1 cellular context compared by ENCODE assay signal in genomic region chr11:120211522-120212258, GRCh38.
TF ChIP-seq lines count a peak whose summit lies in the region.

No MANE protein-coding gene starts in this region.

TF ChIP-seq in GM12878, 131 proteins besides CTCF, POLR2A, EP300 and RAD21 (continued from another document):
- TF ChIP-seq REST (IDR thresholded peaks at IDR 0.05; ENCODE audit: low read depth, low read length) (no peak), SP1 (IDR thresholded peaks at IDR 0.05; ENCODE audit: low read depth, low read length) (no peak), BACH1 (IDR thresholded peaks at IDR 0.05; ENCODE audit: borderline replicate concordance) (no peak), SUZ12 (IDR thresholded peaks at IDR 0.05; ENCODE audit: unreplicated experiment) (no peak), KAT2A (conservative IDR thresholded peaks at IDR 0.05; ENCODE audit: control insufficient read depth, low read depth, low read length) (no peak), POLR2AphosphoS2 (IDR thresholded peaks at IDR 0.05; ENCODE audit: low read depth, low read length) (no peak), SREBF2 (IDR thresholded peaks at IDR 0.05; ENCODE audit: low read length) (no peak)
- TF ChIP-seq, protein P1, sequence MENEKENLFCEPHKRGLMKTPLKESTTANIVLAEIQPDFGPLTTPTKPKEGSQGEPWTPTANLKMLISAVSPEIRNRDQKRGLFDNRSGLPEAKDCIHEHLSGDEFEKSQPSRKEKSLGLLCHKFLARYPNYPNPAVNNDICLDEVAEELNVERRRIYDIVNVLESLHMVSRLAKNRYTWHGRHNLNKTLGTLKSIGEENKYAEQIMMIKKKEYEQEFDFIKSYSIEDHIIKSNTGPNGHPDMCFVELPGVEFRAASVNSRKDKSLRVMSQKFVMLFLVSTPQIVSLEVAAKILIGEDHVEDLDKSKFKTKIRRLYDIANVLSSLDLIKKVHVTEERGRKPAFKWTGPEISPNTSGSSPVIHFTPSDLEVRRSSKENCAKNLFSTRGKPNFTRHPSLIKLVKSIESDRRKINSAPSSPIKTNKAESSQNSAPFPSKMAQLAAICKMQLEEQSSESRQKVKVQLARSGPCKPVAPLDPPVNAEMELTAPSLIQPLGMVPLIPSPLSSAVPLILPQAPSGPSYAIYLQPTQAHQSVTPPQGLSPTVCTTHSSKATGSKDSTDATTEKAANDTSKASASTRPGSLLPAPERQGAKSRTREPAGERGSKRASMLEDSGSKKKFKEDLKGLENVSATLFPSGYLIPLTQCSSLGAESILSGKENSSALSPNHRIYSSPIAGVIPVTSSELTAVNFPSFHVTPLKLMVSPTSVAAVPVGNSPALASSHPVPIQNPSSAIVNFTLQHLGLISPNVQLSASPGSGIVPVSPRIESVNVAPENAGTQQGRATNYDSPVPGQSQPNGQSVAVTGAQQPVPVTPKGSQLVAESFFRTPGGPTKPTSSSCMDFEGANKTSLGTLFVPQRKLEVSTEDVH (IDR thresholded peaks at IDR 0.05; ENCODE audit: low read depth, partially characterized antibody) = no peak
- TF ChIP-seq, protein P2, sequence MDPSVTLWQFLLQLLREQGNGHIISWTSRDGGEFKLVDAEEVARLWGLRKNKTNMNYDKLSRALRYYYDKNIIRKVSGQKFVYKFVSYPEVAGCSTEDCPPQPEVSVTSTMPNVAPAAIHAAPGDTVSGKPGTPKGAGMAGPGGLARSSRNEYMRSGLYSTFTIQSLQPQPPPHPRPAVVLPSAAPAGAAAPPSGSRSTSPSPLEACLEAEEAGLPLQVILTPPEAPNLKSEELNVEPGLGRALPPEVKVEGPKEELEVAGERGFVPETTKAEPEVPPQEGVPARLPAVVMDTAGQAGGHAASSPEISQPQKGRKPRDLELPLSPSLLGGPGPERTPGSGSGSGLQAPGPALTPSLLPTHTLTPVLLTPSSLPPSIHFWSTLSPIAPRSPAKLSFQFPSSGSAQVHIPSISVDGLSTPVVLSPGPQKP (IDR thresholded peaks at IDR 0.05; ENCODE audit: low read depth, low read length) = no peak
TF ChIP-seq in GM12878: peak in this region for 0.
